ENCODE assay signal across 8 cellular contexts in the genomic region with DNA sequence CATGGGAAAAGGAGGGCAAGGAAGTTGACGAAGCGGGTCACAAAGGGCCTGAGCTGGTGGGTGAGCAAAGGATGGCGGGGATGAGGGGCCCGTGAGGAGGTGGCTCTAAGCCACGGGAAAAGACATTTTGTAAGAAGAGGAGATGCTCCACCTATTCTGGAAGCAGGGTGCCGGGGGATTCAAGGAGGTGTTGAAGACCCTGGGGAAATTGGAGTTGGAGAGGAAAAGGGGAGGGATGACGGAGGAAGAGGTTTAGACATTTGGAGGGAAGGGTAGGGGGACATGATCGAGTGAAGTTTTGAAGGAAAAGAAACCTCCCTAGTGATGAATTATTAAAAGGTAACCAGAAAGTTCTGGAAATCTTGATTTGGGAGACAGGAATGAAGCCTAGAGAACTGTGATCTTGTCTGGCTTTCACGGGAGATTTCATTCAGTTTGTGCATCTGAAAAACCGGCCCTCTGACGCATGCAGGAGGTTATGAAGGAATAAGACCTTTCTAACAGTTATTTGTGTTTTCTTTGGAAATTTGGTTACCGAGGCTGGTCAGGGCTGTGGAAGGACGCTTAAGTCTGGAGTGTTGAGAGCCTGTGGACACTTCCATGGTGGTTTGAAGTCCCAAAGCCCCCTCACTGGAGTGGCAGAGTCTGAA. TPM values are rescaled to one million over a fixed set of nuclear protein-coding genes. Genes with fewer than 3 reads are reported as not detected.
DNase-seq lines count a peak whose midpoint lies in the region; ATAC-seq and TF ChIP-seq lines count a peak whose summit lies in the region.

No MANE protein-coding gene starts in this region.

- H3K4me1 ChIP-seq in ACC112 (ENCODE audit: control insufficient read depth, insufficient read depth, low read length, unreplicated experiment) (no peaks in the 10 kb centered on the region), HUES6 (ENCODE audit: control insufficient read depth, insufficient read depth, low read length) (peaks cover 11% of the 10 kb centered on the region), colonic mucosa (no peaks in the 10 kb centered on the region)

- no peaks in the 10 kb centered on the region for H3K79me2 ChIP-seq in ACC112 (ENCODE audit: control insufficient read depth, insufficient read depth, low read length, unreplicated experiment)

- no peaks in the 10 kb centered on the region for H3K9me3 Mint-ChIP-seq in naive thymus-derived CD8-positive, alpha-beta T cell

- peaks cover 8 to 15% (median 12%) of the 10 kb centered on the region in 4 donors for H3K4me1 Mint-ChIP-seq in naive thymus-derived CD8-positive, alpha-beta T cell

- POLR2A ChIA-PET in naive thymus-derived CD8-positive, alpha-beta T cell (lab: Charles Lee) = no interaction called here

- H3K4me3 ChIP-seq in ACC112 (ENCODE audit: low read depth, low read length) = peak overlapping the region; percentile 79
- peak overlapping the region; percentile 88 for H3K4me3 ChIP-seq in HUES6 (ENCODE audit: low read depth, low read length)
- H3K4me3 ChIP-seq in colonic mucosa = peak overlapping the region; percentile 68

- peak overlapping the region; percentile 88 for H2AFZ ChIP-seq in ACC112 (ENCODE audit: low read length, unreplicated experiment)

- H3K9ac ChIP-seq in HUES6 (ENCODE audit: low read length) = peak overlapping the region; percentile 82
- H3K9ac ChIP-seq in colonic mucosa (ENCODE audit: low read depth in 2 of 2, low read length in 2 of 2) = peak overlapping the region; percentile 51 to 60

- no peaks in the 10 kb centered on the region for H3K9me3 ChIP-seq in HUES6 (ENCODE audit: control insufficient read depth, insufficient read depth, low read depth, low read length)
- no peaks in the 10 kb centered on the region for H3K9me3 ChIP-seq in colonic mucosa

- H3K27ac Mint-ChIP-seq in naive thymus-derived CD8-positive, alpha-beta T cell = peak overlapping the region in 3 of 10 donors; percentile 11 to 75 (median 25)

- TF ChIP-seq CTCF in colonic mucosa (IDR thresholded peaks at IDR 0.05) = no peak

- peak overlapping the region; percentile 61 to 82 (median 76) for H3K4me3 Mint-ChIP-seq in naive thymus-derived CD8-positive, alpha-beta T cell

- peaks cover 0 to 6% (median 0%) of the 10 kb centered on the region in 3 donors for H3K36me3 Mint-ChIP-seq in naive thymus-derived CD8-positive, alpha-beta T cell

- H3K27ac ChIP-seq in ACC112 (ENCODE audit: low read depth, low read length) = no peak overlapping the region
- H3K27ac ChIP-seq in HUES6 (ENCODE audit: low read depth, low read length) = no peak overlapping the region
- H3K27ac ChIP-seq in colonic mucosa = no peak overlapping the region

- DNase-seq in colonic mucosa = no peak
- DNase-seq in naive thymus-derived CD8-positive, alpha-beta T cell = no peak
- DNase-seq in SIG-M5 treated with dmso at 0.1 percent for 504 hours (lab: John Stamatoyannopoulos, UW; ENCODE audit: unreplicated experiment) = no peak
- no peak for DNase-seq in NCI-H446 (lab: John Stamatoyannopoulos, UW)

- peaks cover 32 to 58% (median 40%) of the 10 kb centered on the region in 5 donors for H3K27me3 Mint-ChIP-seq in naive thymus-derived CD8-positive, alpha-beta T cell

- no peak for ATAC-seq in naive thymus-derived CD8-positive, alpha-beta T cell
- ATAC-seq in HG03039 (IDR thresholded peaks at IDR 0.05; ENCODE audit: unreplicated experiment) (no peak), HG02981 (IDR thresholded peaks at IDR 0.05; ENCODE audit: unreplicated experiment) (no peak)

- no peaks in the 10 kb centered on the region for H3K36me3 ChIP-seq in ACC112 (ENCODE audit: insufficient read depth, low read length)
- H3K36me3 ChIP-seq in HUES6 (ENCODE audit: control insufficient read depth, insufficient read depth, low read length) = no peaks in the 10 kb centered on the region
- H3K36me3 ChIP-seq in colonic mucosa = no peaks in the 10 kb centered on the region

- peaks cover 13% of the 10 kb centered on the region; the same call in 1 of the 2 replicates for H3K27me3 ChIP-seq in ACC112 (ENCODE audit: insufficient read depth, low read length)
- H3K27me3 ChIP-seq in HUES6 (ENCODE audit: control insufficient read depth, insufficient read depth, low read length) = peaks cover 30% of the 10 kb centered on the region
- peaks cover 15% of the 10 kb centered on the region for H3K27me3 ChIP-seq in colonic mucosa

- intact Hi-C loops in colonic mucosa (cut with DNase I) = no loop called here

RNA-seq across cellular contexts. Expression of a gene that starts 1.4 kb away (rescaled TPM):
- total RNA-seq in colonic mucosa = 1 to 10 TPM; 1.6 to 3.6 TPM
- under 1 TPM in 1 of 2 experiments, not detected in 1; 0.13 TPM for total RNA-seq in naive thymus-derived CD8-positive, alpha-beta T cell
- polyA plus RNA-seq in naive thymus-derived CD8-positive, alpha-beta T cell = not detected

RNA-seq across cellular contexts. Expression of a gene that starts 35.0 kb away (rescaled TPM):
- total RNA-seq in colonic mucosa = 100 to 1,000 TPM; 262 to 397 TPM
- total RNA-seq in naive thymus-derived CD8-positive, alpha-beta T cell = 10 to 100 TPM; 17.6 to 19.3 TPM
- 10 to 100 TPM in 1 of 3 donors, 1 to 10 TPM in 2; 5.9 to 10.6 (median 7.2) TPM for polyA plus RNA-seq in naive thymus-derived CD8-positive, alpha-beta T cell

RNA-seq across cellular contexts. Expression of a gene that starts 45.3 kb away (rescaled TPM):
- 1 to 10 TPM; 3.8 to 9.7 TPM for total RNA-seq in colonic mucosa
- 10 to 100 TPM; 12.4 to 13.3 TPM for total RNA-seq in naive thymus-derived CD8-positive, alpha-beta T cell
- 10 to 100 TPM in 1 of 3 donors, 1 to 10 TPM in 2; 6.0 to 24.3 (median 6.8) TPM for polyA plus RNA-seq in naive thymus-derived CD8-positive, alpha-beta T cell

Comparison
In these comparisons a context has a peak if more than half of its experiments do, and no peak if none do; other contexts are left out.
1. RNA of a gene that starts 35.0 kb away (total RNA-seq): 262 to 397 TPM in colonic mucosa; 17.6 to 19.3 TPM in naive thymus-derived CD8-positive, alpha-beta T cell; every median in the first group is over 10 times any median in the second.
2. Peak in every context shown above with its lines, with median percentiles within 50 percentile points of each other: H3K4me3 ChIP-seq.